ENCODE assay signal across 8 cellular contexts in genomic region chr7:134317434-134317833, GRCh38. TPM values are rescaled to one million over a fixed set of nuclear protein-coding genes. Genes with fewer than 3 reads are reported as not detected.
DNase-seq lines count a peak whose midpoint lies in the region; ATAC-seq, FAIRE-seq and TF ChIP-seq lines count a peak whose summit lies in the region.

No MANE protein-coding gene starts in this region.

- intact Hi-C loops in naive thymus-derived CD4-positive, alpha-beta T cell (cut with micrococcal nuclease), result loop anchor here (1.0 to 5.0 kb wide), 19 partner anchors 41 to 1660 kb away; partner anchors contain the start of genes BPGM (in 2 of the 2), CHCHD3 (in 2 of the 2), LRGUK (in 2 of the 2) and MTPN (in 2 of the 2)

- no peak overlapping the region for H3K9ac ChIP-seq in HUES64 (ENCODE audit: low read depth, low read length)

- no peaks in the 10 kb centered on the region for H3K9me3 ChIP-seq in HUES64 (ENCODE audit: insufficient read depth, low read depth, low read length)
- no peaks in the 10 kb centered on the region for H3K9me3 ChIP-seq in naive thymus-derived CD4-positive, alpha-beta T cell (ENCODE audit: control insufficient read depth in 2 of 3, low read length in 3 of 3)

- no peaks in the 10 kb centered on the region for H3K9me3 Mint-ChIP-seq in naive thymus-derived CD4-positive, alpha-beta T cell

- H3K4me1 Mint-ChIP-seq in naive thymus-derived CD4-positive, alpha-beta T cell, result peaks cover 17 to 29% (median 24%) of the 10 kb centered on the region in 7 donors

- no peak for TF ChIP-seq CTCF in bronchial epithelial cell (IDR thresholded peaks at IDR 0.05; ENCODE audit: insufficient read depth, low read length, severe bottlenecking)

- H3K36me3 Mint-ChIP-seq in naive thymus-derived CD4-positive, alpha-beta T cell, result peaks cover 0 to 4% (median 0%) of the 10 kb centered on the region in 5 donors

- peaks cover 0 to 4% (median 0%) of the 10 kb centered on the region in 5 donors for H3K27me3 Mint-ChIP-seq in naive thymus-derived CD4-positive, alpha-beta T cell

- DNase-seq in bronchial epithelial cell (ENCODE audit: low read depth), result no peak
- DNase-seq in naive thymus-derived CD4-positive, alpha-beta T cell, result no peak
- no peak for DNase-seq in G401 (ENCODE audit: low spot score)
- DNase-seq in 8988T, result no peak
- DNase-seq in GM19238 (ENCODE audit: insufficient read length, low spot score), result no peak

- H3K4me1 ChIP-seq in ACC112 (ENCODE audit: control insufficient read depth, insufficient read depth, low read length, unreplicated experiment) (peaks cover 10% of the 10 kb centered on the region), HUES64 (ENCODE audit: insufficient read depth, low read length) (peaks cover 5% of the 10 kb centered on the region; the same call in 1 of the 2 replicates)
- H3K4me1 ChIP-seq in naive thymus-derived CD4-positive, alpha-beta T cell (ENCODE audit: control insufficient read depth in 2 of 2, insufficient read depth in 2 of 2, low read length in 2 of 2), result peaks cover 0 to 15% of the 10 kb centered on the region in 2 donors

- no peak for FAIRE-seq in bronchial epithelial cell (lab: Jason Lieb, UNC)

- peak overlapping the region; percentile 88 to 97 (median 94) for H3K4me3 Mint-ChIP-seq in naive thymus-derived CD4-positive, alpha-beta T cell

- in situ Hi-C loops in G401 (cut with HindIII; ENCODE audit: low sequenced_read_pairs), result no loop called here

- CTCF ChIA-PET in naive thymus-derived CD4-positive, alpha-beta T cell (lab: Charles Lee), result interaction anchor here (1.0 to 1.2 kb wide), 3 partner anchors 38 to 384 kb away, joined by 3 read pairs; no protein-coding TSS in a partner anchor

- H3K4me3 ChIP-seq in ACC112 (ENCODE audit: low read depth, low read length) (peak overlapping the region; percentile 93), HUES64 (ENCODE audit: low read length) (peak overlapping the region; percentile 76), bronchial epithelial cell (ENCODE audit: low read depth, low read length) (peak overlapping the region; percentile 82)
- H3K4me3 ChIP-seq in naive thymus-derived CD4-positive, alpha-beta T cell (ENCODE audit: low read length), result peak overlapping the region; percentile 79

- H3K36me3 ChIP-seq in ACC112 (ENCODE audit: insufficient read depth, low read length) (no peaks in the 10 kb centered on the region), HUES64 (ENCODE audit: insufficient read depth, low read length) (no peaks in the 10 kb centered on the region), bronchial epithelial cell (ENCODE audit: control insufficient read depth, insufficient read depth, low read length) (no peaks in the 10 kb centered on the region)
- peaks cover 0 to 6% (median 0%) of the 10 kb centered on the region in 3 experiments for H3K36me3 ChIP-seq in naive thymus-derived CD4-positive, alpha-beta T cell (ENCODE audit: control insufficient read depth in 2 of 3, insufficient read depth in 3 of 3, low read length in 3 of 3)

- POLR2A ChIA-PET in naive thymus-derived CD4-positive, alpha-beta T cell (lab: Charles Lee), result interaction anchor here (0.8 to 1.4 kb wide), 4 partner anchors 40 to 1066 kb away, joined by 3 to 5 read pairs (median 3); partner anchors contain the start of gene TMEM140

- peak overlapping the region; percentile 62 for H2AFZ ChIP-seq in ACC112 (ENCODE audit: low read length, unreplicated experiment)

- no peak for ATAC-seq in naive thymus-derived CD4-positive, alpha-beta T cell
- no peak for ATAC-seq in HG02610 (IDR thresholded peaks at IDR 0.05; ENCODE audit: unreplicated experiment)

- peaks cover 26% of the 10 kb centered on the region for H3K79me2 ChIP-seq in ACC112 (ENCODE audit: control insufficient read depth, insufficient read depth, low read length, unreplicated experiment)

- 81% methylated on average over 7 of the region's 7 CpGs for WGBS in HUES64

- H3K27ac ChIP-seq in ACC112 (ENCODE audit: low read depth, low read length) (no peak overlapping the region), HUES64 (ENCODE audit: low read depth, low read length) (no peak overlapping the region)
- peak overlapping the region; percentile 47 for H3K27ac ChIP-seq in naive thymus-derived CD4-positive, alpha-beta T cell (ENCODE audit: low read depth, low read length)

- H3K27ac Mint-ChIP-seq in naive thymus-derived CD4-positive, alpha-beta T cell, result peak overlapping the region; percentile 81 to 93 (median 89)

- H3K27me3 ChIP-seq in ACC112 (ENCODE audit: insufficient read depth, low read length), result no peaks in the 10 kb centered on the region
- H3K27me3 ChIP-seq in HUES64 (ENCODE audit: insufficient read depth, low read length), result no peaks in the 10 kb centered on the region
- no peaks in the 10 kb centered on the region for H3K27me3 ChIP-seq in bronchial epithelial cell (ENCODE audit: control insufficient read depth, insufficient read depth, low read length)
- H3K27me3 ChIP-seq in naive thymus-derived CD4-positive, alpha-beta T cell (ENCODE audit: control insufficient read depth in 2 of 2, insufficient read depth in 2 of 2, low read length in 2 of 2), result no peaks in the 10 kb centered on the region

RNA-seq across cellular contexts. Expression of gene SLC35B4, which starts 0.7 kb away (rescaled TPM):
- polyA plus RNA-seq in HUES64 (2013, experiment 1 of 2), result 20.8 TPM
- 21.7 TPM for polyA plus RNA-seq in HUES64 (2013, experiment 2 of 2)
- 8.2 and 11.5 TPM in 2 replicates for total RNA-seq in bronchial epithelial cell
- 10 to 100 TPM in 4 of 5 experiments, 1 to 10 TPM in 1; 9.8 to 19.2 (median 12.2) TPM for total RNA-seq in naive thymus-derived CD4-positive, alpha-beta T cell
- 10 to 100 TPM in 1 of 2 donors, 1 to 10 TPM in 1; 10.0 to 14.7 TPM for polyA plus RNA-seq in naive thymus-derived CD4-positive, alpha-beta T cell
- 13.9 and 19.8 TPM in 2 replicates for total RNA-seq in G401 (2014; rRNA removed; shearing (Covaris generic))
